8 cellular contexts compared by ENCODE assay signal in genomic region chr12:63151061-63151897, GRCh38. TPM values are rescaled to one million over a fixed set of nuclear protein-coding genes. Genes with fewer than 3 reads are reported as not detected.
DNase-seq lines count a peak whose midpoint lies in the region; FAIRE-seq and TF ChIP-seq lines count a peak whose summit lies in the region.

Gene AVPR1A, minus strand, starts transcription at chr12:63151201. Its CDS starts 365 bp downstream, at chr12:63150836.

- peak within 1 kb of the TSS; percentile 51 for H3K4me3 ChIP-seq in HEK293 (ENCODE audit: low read depth, low read length)
- H3K4me3 ChIP-seq in astrocyte (ENCODE audit: insufficient read depth, low read depth, low read length) = peak within 1 kb of the TSS; percentile 49

- DNase-seq in 8988T = peak; percentile 13
- no peak for DNase-seq in astrocyte (ENCODE audit: low read depth)
- peak; percentile 17 for DNase-seq in iPS-NIHi7 (ENCODE audit: extremely low spot score)
- no peak for DNase-seq in AML-193 (lab: John Stamatoyannopoulos, UW)
- no peak for DNase-seq in SHP77 treated with DMSO at 0.1 percent for 48 hours (lab: John Stamatoyannopoulos, UW)
- no peak for DNase-seq in NCI-H524 treated with DMSO at 0.1 percent for 48 hours (lab: John Stamatoyannopoulos, UW)

- CTCF ChIA-PET in HEK293 (lab: Yijun Ruan, JAX) = interaction anchor here (0.5 to 2.9 kb wide), 40 partner anchors 9 to 1306 kb away, joined by 3 to 17 read pairs (median 4); no protein-coding TSS in a partner anchor

- H2AFZ ChIP-seq in astrocyte (ENCODE audit: low read depth, low read length) = peak within 1 kb of the TSS; percentile 85

- POLR2A ChIA-PET in HEK293 (lab: Yijun Ruan, JAX) = no interaction called here

- TF ChIP-seq CTCF in HEK293 (tag by site-specific recombination; IDR thresholded peaks at IDR 0.05) (no peak), astrocyte (IDR thresholded peaks at IDR 0.05; ENCODE audit: insufficient read depth, low read depth, low read length) (no peak)

- H3K4me1 ChIP-seq in HEK293 (ENCODE audit: control insufficient read depth, insufficient read depth, low read length) (no peaks in the 10 kb centered on the region), astrocyte (ENCODE audit: insufficient read depth, low read length) (peaks cover 11% of the 10 kb centered on the region)

- peaks cover 49% of the 10 kb centered on the region for H3K27me3 Mint-ChIP-seq in astrocyte (ENCODE audit: low read depth, unreplicated experiment)
- H3K27me3 Mint-ChIP-seq in stimulated activated naive CD8-positive, alpha-beta T cell treated with anti-CD3 and anti-CD28 coated beads, Interleukin-15, Interleukin-2, amounts not matched to agents 100 ng/mL and 50 ng/mL, for 24 hours = peaks cover 63% of the 10 kb centered on the region

- no peaks in the 10 kb centered on the region for H3K36me3 Mint-ChIP-seq in astrocyte (ENCODE audit: low read depth, unreplicated experiment)
- H3K36me3 Mint-ChIP-seq in stimulated activated naive CD8-positive, alpha-beta T cell treated with anti-CD3 and anti-CD28 coated beads, Interleukin-15, Interleukin-2, amounts not matched to agents 100 ng/mL and 50 ng/mL, for 24 hours (ENCODE audit: low read depth) = no peaks in the 10 kb centered on the region

- H3K4me2 ChIP-seq in astrocyte (ENCODE audit: low read length) = peak within 1 kb of the TSS; percentile 87

- H3K36me3 ChIP-seq in HEK293 (ENCODE audit: control insufficient read depth in 2 of 2, insufficient read depth in 1 of 2, low read length in 2 of 2) = no peaks in the 10 kb centered on the region
- no peaks in the 10 kb centered on the region for H3K36me3 ChIP-seq in astrocyte (ENCODE audit: insufficient read depth, low read length)

- peak within 1 kb of the TSS; percentile 83 for H3K4me3 Mint-ChIP-seq in astrocyte (ENCODE audit: unreplicated experiment)
- H3K4me3 Mint-ChIP-seq in stimulated activated naive CD8-positive, alpha-beta T cell treated with anti-CD3 and anti-CD28 coated beads, Interleukin-15, Interleukin-2, amounts not matched to agents 100 ng/mL and 50 ng/mL, for 24 hours = peak within 1 kb of the TSS; percentile 7

- peaks cover 41% of the 10 kb centered on the region for H3K27me3 ChIP-seq in astrocyte (ENCODE audit: insufficient read depth, low read length)

- H3K9me3 ChIP-seq in HEK293 (ENCODE audit: control insufficient read depth, insufficient read depth, low read depth, low read length) = no peaks in the 10 kb centered on the region
- H3K9me3 ChIP-seq in astrocyte (ENCODE audit: insufficient read depth, low read depth, low read length) = peaks cover 7% of the 10 kb centered on the region

- H3K4me1 Mint-ChIP-seq in astrocyte (ENCODE audit: low read depth, unreplicated experiment) = peaks cover 3% of the 10 kb centered on the region
- H3K4me1 Mint-ChIP-seq in stimulated activated naive CD8-positive, alpha-beta T cell treated with anti-CD3 and anti-CD28 coated beads, Interleukin-15, Interleukin-2, amounts not matched to agents 100 ng/mL and 50 ng/mL, for 24 hours (ENCODE audit: low read depth) = peaks cover 17% of the 10 kb centered on the region

- peaks cover 4% of the 10 kb centered on the region for H3K9me3 Mint-ChIP-seq in astrocyte (ENCODE audit: unreplicated experiment)
- no peaks in the 10 kb centered on the region for H3K9me3 Mint-ChIP-seq in stimulated activated naive CD8-positive, alpha-beta T cell treated with anti-CD3 and anti-CD28 coated beads, Interleukin-15, Interleukin-2, amounts not matched to agents 100 ng/mL and 50 ng/mL, for 24 hours

- FAIRE-seq in astrocyte (lab: Jason Lieb, UNC) = no peak

- H4K20me1 ChIP-seq in astrocyte (ENCODE audit: insufficient read depth, low read length) = no peaks in the 10 kb centered on the region

- peak within 1 kb of the TSS; percentile 22; the same call in 1 of the 2 replicates for H3K27ac ChIP-seq in HEK293 (ENCODE audit: extremely low read depth, low read depth, low read length)
- no peak within 1 kb of the TSS for H3K27ac ChIP-seq in astrocyte (ENCODE audit: low read depth, low read length)

- no peak within 1 kb of the TSS for H3K9ac ChIP-seq in astrocyte (ENCODE audit: low read length)

- no peaks in the 10 kb centered on the region for H3K79me2 ChIP-seq in astrocyte (ENCODE audit: insufficient read depth, low read length)

- peak within 1 kb of the TSS; percentile 20 for H3K27ac Mint-ChIP-seq in astrocyte (ENCODE audit: unreplicated experiment)
- H3K27ac Mint-ChIP-seq in stimulated activated naive CD8-positive, alpha-beta T cell treated with anti-CD3 and anti-CD28 coated beads, Interleukin-15, Interleukin-2, amounts not matched to agents 100 ng/mL and 50 ng/mL, for 24 hours = no peak within 1 kb of the TSS

TF ChIP-seq in HEK293, 187 proteins besides CTCF, POLR2A, EP300 and RAD21 (continues in another document):
- 0 out of 2 replicates have a peak, but pooled peaks have one; percentile 52 for TF ChIP-seq ZBTB48 (tag by site-specific recombination; IDR thresholded peaks at IDR 0.05)
- peak; percentile 39 for TF ChIP-seq ZNF341 (tag by site-specific recombination; IDR thresholded peaks at IDR 0.05; ENCODE audit: low read depth)
- peak; percentile 13; the same call in 1 of the 2 replicates for TF ChIP-seq KLF9 (tag by site-specific recombination; IDR thresholded peaks at IDR 0.05; ENCODE audit: low read depth)
- no peak for TF ChIP-seq ZNF670 (tag by site-specific recombination; IDR thresholded peaks at IDR 0.05; ENCODE audit: low read depth)
- TF ChIP-seq KLF16 (tag by site-specific recombination; IDR thresholded peaks at IDR 0.05) = 0 out of 2 replicates have a peak, but pooled peaks have one; percentile 9
- 0 out of 2 replicates have a peak, but pooled peaks have one; percentile 27 for TF ChIP-seq SCRT2 (tag by site-specific recombination; IDR thresholded peaks at IDR 0.05)
- TF ChIP-seq ZBTB11 (tag by site-specific recombination; conservative IDR thresholded peaks at IDR 0.05; ENCODE audit: low read depth) = peak; percentile 87
- no peak for TF ChIP-seq HOXD13 (CRISPR knock-in tag; IDR thresholded peaks at IDR 0.05; ENCODE audit: borderline replicate concordance)
- TF ChIP-seq SP2 (tag by site-specific recombination; IDR thresholded peaks at IDR 0.05) = 0 out of 2 replicates have a peak, but pooled peaks have one; percentile 24
- TF ChIP-seq IKZF3 (tag by site-specific recombination; IDR thresholded peaks at IDR 0.05) = peak; percentile 37; the same call in 1 of the 2 replicates
- TF ChIP-seq ZBTB17 (tag by site-specific recombination; IDR thresholded peaks at IDR 0.05) = peak; percentile 93; the same call in 1 of the 2 replicates
- peak; percentile 58 for TF ChIP-seq PRDM10 (tag by site-specific recombination; IDR thresholded peaks at IDR 0.05)
- TF ChIP-seq MZF1 (tag by site-specific recombination; IDR thresholded peaks at IDR 0.05; ENCODE audit: borderline replicate concordance) = 0 out of 2 replicates have a peak, but pooled peaks have one; percentile 24
- no peak for TF ChIP-seq SETDB1 (IDR thresholded peaks at IDR 0.05; ENCODE audit: insufficient read length, low read length)

RNA-seq across cellular contexts. Expression of gene AVPR1A, which starts in this region (rescaled TPM):
- 0.05 TPM in 1 of 2 replicates, not detected in the other for total RNA-seq in astrocyte

Comparison
In these comparisons a context has a peak if more than half of its experiments do, and no peak if none do; other contexts are left out.
1. DNase-seq: peak in 8988T (single experiment) and iPS-NIHi7 (single experiment); none in astrocyte (single experiment), AML-193 (0 of 2), SHP77 treated with DMSO at 0.1 percent for 48 hours (single experiment) and NCI-H524 treated with DMSO at 0.1 percent for 48 hours (single experiment).